Comparison of ENCODE assay signal across 18 cellular contexts in the genomic region with DNA sequence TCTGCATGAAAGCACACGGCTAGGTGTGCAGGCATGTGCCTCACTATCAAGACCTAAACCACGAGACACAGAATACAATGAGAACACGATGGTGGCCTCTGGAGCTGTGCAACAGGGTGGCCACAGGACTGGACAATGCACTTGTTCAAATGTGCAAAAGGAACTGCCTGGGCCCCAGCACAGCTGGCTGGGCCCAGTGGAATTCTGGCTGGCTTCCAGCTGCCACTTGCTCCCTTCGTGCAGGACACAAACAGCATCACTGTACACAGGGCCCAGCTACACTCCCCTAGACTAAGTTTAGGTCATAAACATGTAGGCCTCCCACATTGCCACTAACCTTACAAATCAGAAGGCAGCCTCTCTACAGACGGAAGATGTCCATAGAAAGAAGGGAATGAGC. TPM values are rescaled to one million over a fixed set of nuclear protein-coding genes. Genes with fewer than 3 reads are reported as not detected.
DNase-seq lines count a peak whose midpoint lies in the region; FAIRE-seq and TF ChIP-seq lines count a peak whose summit lies in the region.
"Had no signal": no experiment of that assay in that cellular context is flagged by ENCODE, and none has a peak within 500 bp of the region (broad histone marks: within the 10 kb centered on the region; RNA-seq: fewer than 3 reads in every experiment).

No MANE protein-coding gene starts in this region.

- no peaks in the 10 kb centered on the region for H3K9me2 ChIP-seq in Karpas-422 (replicated peaks; ENCODE audit: insufficient read depth, low read length)

- DNase-seq in anterior cingulate cortex (lab: John Stamatoyannopoulos, UW) (peak in 48 of 58 donors; percentile 11 to 90 (median 62)), kidney (peak; percentile 52), posterior cingulate gyrus (peak; percentile 61 to 97 (median 78)), progenitor cell of endocrine pancreas (ENCODE audit: low spot score, unreplicated experiment) (no peak), Karpas-422 (no peak), HTR-8/SVneo (ENCODE audit: insufficient read length, low spot score) (no peak)
- DNase-seq: activated CD4-positive, alpha-beta memory T cell treated with anti-CD3 and anti-CD28 coated beads for 36 hours; activated naive CD8-positive, alpha-beta T cell treated with anti-CD3 and anti-CD28 coated beads for 36 hours; activated T-cell treated with anti-CD3 and anti-CD28 coated beads, Interleukin-2, amount 50 U/mL, for 72 hours; effector memory CD8-positive, alpha-beta T cell; HCEC 1CT; left lung; naive B cell; NCI-H2029 treated with DMSO at 0.1 percent for 48 hours; stimulated activated CD4-positive, alpha-beta T cell treated with anti-CD3 and anti-CD28 coated beads, Interleukin-1b, Interleukin-23, amount 100 ng/mL, for 48 hours had no signal

- intact Hi-C loops in kidney (cut with DNase I), result no loop called here
- intact Hi-C loops in posterior cingulate gyrus (cut with DNase I), result no loop called here

- H3K9ac ChIP-seq in kidney (ENCODE audit: low read length in 2 of 2) (no peak overlapping the region), Karpas-422 (ENCODE audit: low read length) (no peak overlapping the region)

- POLR2A ChIA-PET in HEK293 (lab: Yijun Ruan, JAX), result no interaction called here

- H3K4me1 Mint-ChIP-seq in progenitor cell of endocrine pancreas (ENCODE audit: low read depth), result peaks cover 17% of the 10 kb centered on the region
- H3K4me1 Mint-ChIP-seq: naive B cell had no signal

- no peak overlapping the region for H2AFZ ChIP-seq in Karpas-422 (ENCODE audit: low read length)

- CTCF ChIA-PET in HEK293 (lab: Yijun Ruan, JAX), result interaction anchor here (0.6 kb wide), 1 partner anchor 360 kb away, joined by 4 read pairs; no protein-coding TSS in a partner anchor

- no peaks in the 10 kb centered on the region for H3K9me3 ChIP-seq in HEK293 (ENCODE audit: control insufficient read depth, insufficient read depth, low read depth, low read length)
- no peaks in the 10 kb centered on the region for H3K9me3 ChIP-seq in kidney (ENCODE audit: control insufficient read depth in 1 of 2, low read length in 2 of 2)
- H3K9me3 ChIP-seq in Karpas-422 (ENCODE audit: low read length), result no peaks in the 10 kb centered on the region
- H3K9me3 ChIP-seq: left lung had no signal

- H3K4me3 Mint-ChIP-seq in progenitor cell of endocrine pancreas (ENCODE audit: low read depth), result no peak overlapping the region
- H3K4me3 Mint-ChIP-seq: activated CD4-positive, alpha-beta memory T cell treated with anti-CD3 and anti-CD28 coated beads for 36 hours; activated naive CD8-positive, alpha-beta T cell treated with anti-CD3 and anti-CD28 coated beads for 36 hours; activated T-cell treated with anti-CD3 and anti-CD28 coated beads, Interleukin-2, amount 50 U/mL, for 72 hours; effector memory CD8-positive, alpha-beta T cell; naive B cell had no signal

- H3K27me3 ChIP-seq in Karpas-422 (ENCODE audit: low read length), result no peaks in the 10 kb centered on the region; the same call in 1 of the 2 replicates
- H3K27me3 ChIP-seq: cardiac muscle cell, left lung had no signal

- FAIRE-seq in kidney (lab: Jason Lieb, UNC), result no peak
- no peak for FAIRE-seq in HTR-8/SVneo (lab: Jason Lieb, UNC)
- FAIRE-seq: D721Med had no signal

- no peak overlapping the region for H3K4me3 ChIP-seq in HEK293 (ENCODE audit: low read depth, low read length)
- H3K4me3 ChIP-seq in kidney (ENCODE audit: low read length in 2 of 2), result no peak overlapping the region
- H3K4me3 ChIP-seq in Karpas-422 (ENCODE audit: low read length), result no peak overlapping the region
- H3K4me3 ChIP-seq: cardiac muscle cell, left lung had no signal

- TF ChIP-seq CTCF in HEK293 (tag by site-specific recombination; IDR thresholded peaks at IDR 0.05) (no peak), kidney (IDR thresholded peaks at IDR 0.05; ENCODE audit: borderline replicate concordance, extremely low read depth, insufficient read depth) (no peak), progenitor cell of endocrine pancreas (IDR thresholded peaks at IDR 0.05; ENCODE audit: unreplicated experiment) (no peak)

- H3K36me3 Mint-ChIP-seq in progenitor cell of endocrine pancreas (ENCODE audit: insufficient read depth), result no peaks in the 10 kb centered on the region
- H3K36me3 Mint-ChIP-seq: activated CD4-positive, alpha-beta memory T cell treated with anti-CD3 and anti-CD28 coated beads for 36 hours; activated naive CD8-positive, alpha-beta T cell treated with anti-CD3 and anti-CD28 coated beads for 36 hours; naive B cell had no signal

- H3K9me3 Mint-ChIP-seq in progenitor cell of endocrine pancreas (ENCODE audit: low read depth), result no peaks in the 10 kb centered on the region
- H3K9me3 Mint-ChIP-seq: activated CD4-positive, alpha-beta memory T cell treated with anti-CD3 and anti-CD28 coated beads for 36 hours; activated naive CD8-positive, alpha-beta T cell treated with anti-CD3 and anti-CD28 coated beads for 36 hours; activated T-cell treated with anti-CD3 and anti-CD28 coated beads, Interleukin-2, amount 50 U/mL, for 72 hours; effector memory CD8-positive, alpha-beta T cell; naive B cell had no signal

- H3K36me3 ChIP-seq in HEK293 (ENCODE audit: control insufficient read depth in 2 of 2, insufficient read depth in 1 of 2, low read length in 2 of 2), result no peaks in the 10 kb centered on the region
- no peaks in the 10 kb centered on the region for H3K36me3 ChIP-seq in kidney (ENCODE audit: control insufficient read depth in 1 of 2, insufficient read depth in 2 of 2, low read length in 2 of 2)
- no peaks in the 10 kb centered on the region for H3K36me3 ChIP-seq in Karpas-422 (ENCODE audit: insufficient read depth, low read length)
- H3K36me3 ChIP-seq: cardiac muscle cell, left lung had no signal

- H3K27ac ChIP-seq in HEK293 (ENCODE audit: extremely low read depth, low read depth, low read length) (no peak overlapping the region), kidney (ENCODE audit: low read depth in 2 of 2, low read length in 2 of 2) (no peak overlapping the region), Karpas-422 (ENCODE audit: low read length) (no peak overlapping the region)
- H3K27ac ChIP-seq: cardiac muscle cell, left lung had no signal

- no peaks in the 10 kb centered on the region for H4K20me1 ChIP-seq in Karpas-422 (ENCODE audit: insufficient read depth, low read depth, low read length)

- peaks cover 5% of the 10 kb centered on the region for H3K27me3 Mint-ChIP-seq in progenitor cell of endocrine pancreas

- no peak overlapping the region for H3K4me2 ChIP-seq in Karpas-422 (ENCODE audit: low read depth, low read length, poor library complexity, severe bottlenecking)

- no peak overlapping the region for H3K27ac Mint-ChIP-seq in progenitor cell of endocrine pancreas
- H3K27ac Mint-ChIP-seq: activated CD4-positive, alpha-beta memory T cell treated with anti-CD3 and anti-CD28 coated beads for 36 hours; activated naive CD8-positive, alpha-beta T cell treated with anti-CD3 and anti-CD28 coated beads for 36 hours; activated T-cell treated with anti-CD3 and anti-CD28 coated beads, Interleukin-2, amount 50 U/mL, for 72 hours; effector memory CD8-positive, alpha-beta T cell had no signal

- H3K4me1 ChIP-seq in HEK293 (ENCODE audit: control insufficient read depth, insufficient read depth, low read length), result peaks cover 4% of the 10 kb centered on the region
- H3K4me1 ChIP-seq in kidney (ENCODE audit: control insufficient read depth in 1 of 2, insufficient read depth in 1 of 2, low read depth in 1 of 2, low read length in 2 of 2), result peaks cover 0 to 7% of the 10 kb centered on the region in 2 donors
- no peaks in the 10 kb centered on the region for H3K4me1 ChIP-seq in Karpas-422 (ENCODE audit: low read length)

- no peaks in the 10 kb centered on the region for H3K79me2 ChIP-seq in Karpas-422 (ENCODE audit: low read length)

TF ChIP-seq in HEK293, 187 proteins besides CTCF, POLR2A, EP300 and RAD21:
- TF ChIP-seq GLIS1 (tag by site-specific recombination; IDR thresholded peaks at IDR 0.05), result peak; percentile 64
- TF ChIP-seq, protein P1, sequence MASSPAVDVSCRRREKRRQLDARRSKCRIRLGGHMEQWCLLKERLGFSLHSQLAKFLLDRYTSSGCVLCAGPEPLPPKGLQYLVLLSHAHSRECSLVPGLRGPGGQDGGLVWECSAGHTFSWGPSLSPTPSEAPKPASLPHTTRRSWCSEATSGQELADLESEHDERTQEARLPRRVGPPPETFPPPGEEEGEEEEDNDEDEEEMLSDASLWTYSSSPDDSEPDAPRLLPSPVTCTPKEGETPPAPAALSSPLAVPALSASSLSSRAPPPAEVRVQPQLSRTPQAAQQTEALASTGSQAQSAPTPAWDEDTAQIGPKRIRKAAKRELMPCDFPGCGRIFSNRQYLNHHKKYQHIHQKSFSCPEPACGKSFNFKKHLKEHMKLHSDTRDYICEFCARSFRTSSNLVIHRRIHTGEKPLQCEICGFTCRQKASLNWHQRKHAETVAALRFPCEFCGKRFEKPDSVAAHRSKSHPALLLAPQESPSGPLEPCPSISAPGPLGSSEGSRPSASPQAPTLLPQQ (tag by site-specific recombination; IDR thresholded peaks at IDR 0.05), result peak; percentile 88
- TF ChIP-seq ZFP69B (tag by site-specific recombination; IDR thresholded peaks at IDR 0.05), result peak; percentile 71; the same call in 1 of the 2 replicates
- TF ChIP-seq ZBTB17 (tag by site-specific recombination; IDR thresholded peaks at IDR 0.05), result peak; percentile 70
- TF ChIP-seq ZXDB (tag by site-specific recombination; IDR thresholded peaks at IDR 0.05), result no peak
- peak; percentile 69 for TF ChIP-seq SCRT2 (tag by site-specific recombination; IDR thresholded peaks at IDR 0.05)
- peak; percentile 49; the same call in 1 of the 2 replicates for TF ChIP-seq SCRT1 (tag by site-specific recombination; IDR thresholded peaks at IDR 0.05; ENCODE audit: borderline replicate concordance)
- TF ChIP-seq, protein P2, sequence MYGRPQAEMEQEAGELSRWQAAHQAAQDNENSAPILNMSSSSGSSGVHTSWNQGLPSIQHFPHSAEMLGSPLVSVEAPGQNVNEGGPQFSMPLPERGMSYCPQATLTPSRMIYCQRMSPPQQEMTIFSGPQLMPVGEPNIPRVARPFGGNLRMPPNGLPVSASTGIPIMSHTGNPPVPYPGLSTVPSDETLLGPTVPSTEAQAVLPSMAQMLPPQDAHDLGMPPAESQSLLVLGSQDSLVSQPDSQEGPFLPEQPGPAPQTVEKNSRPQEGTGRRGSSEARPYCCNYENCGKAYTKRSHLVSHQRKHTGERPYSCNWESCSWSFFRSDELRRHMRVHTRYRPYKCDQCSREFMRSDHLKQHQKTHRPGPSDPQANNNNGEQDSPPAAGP (tag by site-specific recombination; IDR thresholded peaks at IDR 0.05), result no peak

RNA-seq across cellular contexts. Expression of a gene that starts 23.4 kb away (rescaled TPM):
- total RNA-seq in kidney (38.9 TPM), progenitor cell of endocrine pancreas (28.8 and 33.8 TPM in 2 replicates)
- 3.2 TPM for polyA plus RNA-seq in kidney (ENCODE audit: insufficient read depth, low read depth, low replicate concordance)
- 0.07 and 0.54 TPM in 2 replicates for total RNA-seq in Karpas-422 (2014; rRNA removed; shearing (Covaris generic); ENCODE audit: low replicate concordance)

RNA-seq across cellular contexts. Expression of a gene that starts 23.7 kb away (rescaled TPM):
- total RNA-seq in kidney, result 25.0 TPM
- polyA plus RNA-seq in kidney (ENCODE audit: insufficient read depth, low read depth, low replicate concordance), result 18.7 TPM
- 24.3 and 25.9 TPM in 2 replicates for total RNA-seq in progenitor cell of endocrine pancreas
- 32.5 and 37.4 TPM in 2 replicates for total RNA-seq in Karpas-422 (2014; rRNA removed; shearing (Covaris generic); ENCODE audit: low replicate concordance)

Comparison
In these comparisons a context has a peak if more than half of its experiments do, and no peak if none do; other contexts are left out.
1. DNase-seq: peak in anterior cingulate cortex (48 of 58), kidney (single experiment) and posterior cingulate gyrus (10 of 10); none in progenitor cell of endocrine pancreas (single experiment), Karpas-422 (single experiment) and HTR-8/SVneo (single experiment).
2. RNA of a gene that starts 23.4 kb away (total RNA-seq): 38.9 TPM in kidney (single experiment) and 28.8 to 33.8 TPM in progenitor cell of endocrine pancreas; 0.07 to 0.54 TPM in Karpas-422; every median in the first group is over 10 times any median in the second.